Comparison of ENCODE assay signal across 1 cellular context in genomic region chr12:26153421-26154154, GRCh38.
TF ChIP-seq lines count a peak whose summit lies in the region.

No MANE protein-coding gene starts in this region.

TF ChIP-seq in endothelial cell of umbilical vein, 7 proteins besides CTCF, POLR2A, EP300 and RAD21:
- TF ChIP-seq MAX (IDR thresholded peaks at IDR 0.05; ENCODE audit: insufficient read depth, insufficient read length) (no peak), EZH2 (IDR thresholded peaks at IDR 0.05; ENCODE audit: borderline replicate concordance, low read depth, low read length, severe bottlenecking) (no peak), FOS (IDR thresholded peaks at IDR 0.05; ENCODE audit: borderline replicate concordance, insufficient read depth, low read length) (peak; percentile 99), JUN (IDR thresholded peaks at IDR 0.05; ENCODE audit: borderline replicate concordance, insufficient read depth, insufficient read length, low read depth) (peak; percentile 94), POLR2AphosphoS5 (IDR thresholded peaks at IDR 0.05; ENCODE audit: insufficient read depth, low read depth, low read length) (peak; percentile 54), MYC (IDR thresholded peaks at IDR 0.05; ENCODE audit: low read depth, low read length) (no peak), GATA2 (IDR thresholded peaks at IDR 0.05; ENCODE audit: insufficient read depth, insufficient read length, low read depth, low read length) (peak; percentile 55)
